1 cellular context compared by ENCODE assay signal in genomic region chr15:90248760-90249122, GRCh38.
TF ChIP-seq lines count a peak whose summit lies in the region.

No MANE protein-coding gene starts in this region.

TF ChIP-seq in HCT116, 20 proteins besides CTCF, POLR2A, EP300 and RAD21 (continued from another document):
- no peak for TF ChIP-seq REST (IDR thresholded peaks at IDR 0.05; ENCODE audit: low read depth)
- TF ChIP-seq SIN3A (IDR thresholded peaks at IDR 0.05; ENCODE audit: low read depth), result no peak
- no peak for TF ChIP-seq POLR2AphosphoS5 (IDR thresholded peaks at IDR 0.05; ENCODE audit: low read depth, low read length)
- no peak for TF ChIP-seq FOSL1 (IDR thresholded peaks at IDR 0.05; ENCODE audit: low read depth)
- TF ChIP-seq CEBPB (IDR thresholded peaks at IDR 0.05; ENCODE audit: low read depth), result no peak
